10 cellular contexts compared by ENCODE assay signal in genomic region chr12:117100251-117100650, GRCh38. TPM values are rescaled to one million over a fixed set of nuclear protein-coding genes. Genes with fewer than 3 reads are reported as not detected.
DNase-seq lines count a peak whose midpoint lies in the region; ATAC-seq and TF ChIP-seq lines count a peak whose summit lies in the region.
"Had no signal": no experiment of that assay in that cellular context is flagged by ENCODE, and none has a peak within 500 bp of the region (broad histone marks: within the 10 kb centered on the region; RNA-seq: fewer than 3 reads in every experiment).

No MANE protein-coding gene starts in this region.

- TF ChIP-seq CTCF in RWPE2 (IDR thresholded peaks at IDR 0.05; ENCODE audit: poor library complexity, severe bottlenecking) = peak; percentile 38
- peak; percentile 32 for TF ChIP-seq CTCF in foreskin fibroblast (IDR thresholded peaks at IDR 0.05; ENCODE audit: low read depth, low read length)

- peaks cover 83% of the 10 kb centered on the region for H3K27me3 ChIP-seq in RWPE2 (ENCODE audit: insufficient read depth, poor library complexity, severe bottlenecking)
- no peaks in the 10 kb centered on the region for H3K27me3 ChIP-seq in aorta (ENCODE audit: control insufficient read depth in 1 of 2, insufficient read depth in 2 of 2, low read length in 1 of 2)

- no peak overlapping the region for H3K27ac ChIP-seq in RWPE2 (ENCODE audit: poor library complexity, severe bottlenecking)
- no peak overlapping the region for H3K27ac ChIP-seq in aorta (ENCODE audit: low read depth in 1 of 2, low read length in 2 of 2)

- ATAC-seq in RWPE2 (ENCODE audit: low read depth) = peak; percentile 39; the same call in 2 of the 3 replicates
- peak; percentile 23 for ATAC-seq in aorta (ENCODE audit: low FRiP score)

- H3K36me3 ChIP-seq in RWPE2 (ENCODE audit: low read depth) (no peaks in the 10 kb centered on the region), aorta (ENCODE audit: control insufficient read depth in 1 of 2, insufficient read depth in 2 of 2, low read length in 1 of 2) (no peaks in the 10 kb centered on the region)

- intact Hi-C loops in aorta (cut with DNase I) = no loop called here

- H3K4me1 ChIP-seq in RWPE2 (ENCODE audit: insufficient read depth, poor library complexity, severe bottlenecking) = no peaks in the 10 kb centered on the region
- no peaks in the 10 kb centered on the region for H3K4me1 ChIP-seq in aorta (ENCODE audit: control insufficient read depth in 1 of 2, insufficient read depth in 2 of 2, low read length in 2 of 2)

- peak; percentile 12 for DNase-seq in stimulated activated CD4-positive, alpha-beta T cell treated with anti-CD3 and anti-CD28 coated beads, Interleukin-15, amount 100 ng/mL, for 24 hours
- DNase-seq in stimulated activated CD4-positive, alpha-beta T cell treated with anti-CD3 and anti-CD28 coated beads, Interleukin-2, amount 100 ng/mL, for 24 hours = no peak
- no peak for DNase-seq in RWPE2 (ENCODE audit: low spot score)
- peak in 1 of 2 donors; percentile 42 for DNase-seq in foreskin fibroblast
- DNase-seq in aorta = peak; percentile 41 to 69
- DNase-seq in midbrain (lab: John Stamatoyannopoulos, UW) = no peak
- DNase-seq in NCI-H1694 treated with DMSO at 0.1 percent for 48 hours (lab: John Stamatoyannopoulos, UW) = no peak
- DNase-seq in DMS153 treated with DMSO at 0.1 percent for 48 hours (lab: John Stamatoyannopoulos, UW; ENCODE audit: unreplicated experiment) = no peak
- DNase-seq: NCI-H187 treated with DMSO at 0.1 percent for 48 hours, nucleus accumbens had no signal

- 40 to 45% methylated on average over 5 of the region's 5 CpGs for WGBS in aorta, 2 donors

- H3K9me3 ChIP-seq in RWPE2 (ENCODE audit: severe bottlenecking) = peaks cover 3% of the 10 kb centered on the region
- H3K9me3 ChIP-seq in aorta (ENCODE audit: control insufficient read depth, low read length) = no peaks in the 10 kb centered on the region

- no peak overlapping the region for H3K4me3 ChIP-seq in RWPE2 (ENCODE audit: severe bottlenecking)
- H3K4me3 ChIP-seq in foreskin fibroblast (ENCODE audit: low read depth in 1 of 2, low read length in 2 of 2) = no peak overlapping the region
- no peak overlapping the region for H3K4me3 ChIP-seq in aorta (ENCODE audit: low read length in 2 of 2)

RNA-seq across cellular contexts. Expression of gene TESC, which starts 1.0 kb away (rescaled TPM):
- total RNA-seq in aorta = 10 to 100 TPM in 1 of 2 donors, 1 to 10 TPM in 1; 5.4 to 17.1 TPM
- polyA plus RNA-seq in aorta = 1 to 10 TPM in 1 of 2 donors, under 1 TPM in 1; 0.38 to 1.2 TPM

Comparison
In these comparisons a context has a peak if more than half of its experiments do, and no peak if none do; other contexts are left out.
1. DNase-seq: peak in stimulated activated CD4-positive, alpha-beta T cell treated with anti-CD3 and anti-CD28 coated beads, Interleukin-15, amount 100 ng/mL, for 24 hours (single experiment) and aorta (2 of 2); none in stimulated activated CD4-positive, alpha-beta T cell treated with anti-CD3 and anti-CD28 coated beads, Interleukin-2, amount 100 ng/mL, for 24 hours (0 of 2), RWPE2 (single experiment), midbrain (single experiment), NCI-H1694 treated with DMSO at 0.1 percent for 48 hours (single experiment) and DMS153 treated with DMSO at 0.1 percent for 48 hours (single experiment).